Comparison of ENCODE assay signal across 13 cellular contexts in genomic region chr1:245337829-245338484, GRCh38.
DNase-seq lines count a peak whose midpoint lies in the region; ATAC-seq, FAIRE-seq and TF ChIP-seq lines count a peak whose summit lies in the region.
"Had no signal": no experiment of that assay in that cellular context is flagged by ENCODE, and none has a peak within 500 bp of the region (broad histone marks: within the 10 kb centered on the region; RNA-seq: fewer than 3 reads in every experiment).

No MANE protein-coding gene starts in this region.

- H3K36me3 Mint-ChIP-seq in activated CD8-positive, alpha-beta T cell treated with anti-CD3 and anti-CD28 coated beads for 36 hours (ENCODE audit: low read depth) = peaks cover 1% of the 10 kb centered on the region
- H3K36me3 Mint-ChIP-seq in activated CD8-positive, alpha-beta T cell treated with anti-CD3 and anti-CD28 coated beads, Interleukin-2, amount 10 ng/mL, durations not matched to agents 7 days and 5 days (ENCODE audit: low read depth) = no peaks in the 10 kb centered on the region
- H3K36me3 Mint-ChIP-seq in neural crest cell (ENCODE audit: low read depth) = no peaks in the 10 kb centered on the region

- H3K9me3 ChIP-seq in GM12878 (replicated peaks; ENCODE audit: control insufficient read depth, insufficient read depth, low read length) = no peaks in the 10 kb centered on the region
- no peaks in the 10 kb centered on the region for H3K9me3 ChIP-seq in PC-9 (ENCODE audit: insufficient read depth, low read depth)
- H3K9me3 ChIP-seq: left lung, pancreas had no signal

- RAD21 ChIA-PET in GM12878 (lab: Charles Lee; ENCODE audit: unreplicated experiment) = no interaction called here

- H3K9me2 ChIP-seq in PC-9 (ENCODE audit: insufficient read depth) = no peaks in the 10 kb centered on the region

- SMC1A ChIA-PET in GM12878 (lab: Charles Lee; ENCODE audit: uncharacterized antibody, unreplicated experiment) = no interaction called here

- BruUV-seq in GM12878 (replicated peaks; lab: Mats Ljungman, UMichigan) (no TSS peak), PC-9 (replicated peaks; lab: Mats Ljungman, UMichigan) (no TSS peak)

- H3K4me1 Mint-ChIP-seq in activated CD8-positive, alpha-beta T cell treated with anti-CD3 and anti-CD28 coated beads for 36 hours (ENCODE audit: low read depth) = peaks cover 23% of the 10 kb centered on the region
- peaks cover 10% of the 10 kb centered on the region for H3K4me1 Mint-ChIP-seq in activated CD8-positive, alpha-beta T cell treated with anti-CD3 and anti-CD28 coated beads, Interleukin-2, amount 10 ng/mL, durations not matched to agents 7 days and 5 days (ENCODE audit: low read depth)
- peaks cover 28% of the 10 kb centered on the region for H3K4me1 Mint-ChIP-seq in neural crest cell

- no peaks in the 10 kb centered on the region for H3K79me2 ChIP-seq in GM12878 (ENCODE audit: control insufficient read depth, insufficient read depth, low read length)
- H3K79me2 ChIP-seq in PC-9 (ENCODE audit: low read depth) = no peaks in the 10 kb centered on the region

- CTCF ChIA-PET in activated CD8-positive, alpha-beta T cell treated with anti-CD3 and anti-CD28 coated beads for 36 hours (lab: Charles Lee) = interaction anchor here (1.5 kb wide), 1 partner anchor 181 kb away, joined by 4 read pairs; no protein-coding TSS in a partner anchor
- CTCF ChIA-PET in activated CD8-positive, alpha-beta T cell treated with anti-CD3 and anti-CD28 coated beads, Interleukin-2, amount 10 ng/mL, durations not matched to agents 7 days and 5 days (lab: Charles Lee) = no interaction called here
- CTCF ChIA-PET in GM12878 (lab: Yijun Ruan, JAX) = interaction anchor here (1.4 kb wide), 1 partner anchor 296 kb away, joined by 3 read pairs; no protein-coding TSS in a partner anchor
- CTCF ChIA-PET in PC-9 (lab: Charles Lee) = no interaction called here

- H4K20me1 ChIP-seq in GM12878 (ENCODE audit: control insufficient read depth, insufficient read depth) (no peaks in the 10 kb centered on the region), PC-9 (ENCODE audit: insufficient read depth) (no peaks in the 10 kb centered on the region)

- DNase-seq in activated CD8-positive, alpha-beta T cell treated with anti-CD3 and anti-CD28 coated beads for 36 hours = no peak
- DNase-seq in activated CD8-positive, alpha-beta T cell treated with anti-CD3 and anti-CD28 coated beads, Interleukin-2, amount 10 ng/mL, durations not matched to agents 7 days and 5 days = no peak
- DNase-seq in NOMO-1 (lab: John Stamatoyannopoulos, UW; ENCODE audit: unreplicated experiment in 2 of 2) = peak; percentile 5 to 14
- DNase-seq in GM12878 (ENCODE audit: low read depth, low spot score) = no peak
- DNase-seq in neural crest cell (ENCODE audit: low read depth, low spot score) = no peak
- DNase-seq in PC-9 = no peak
- no peak for DNase-seq in hippocampal formation (lab: John Stamatoyannopoulos, UW)
- DNase-seq: head of caudate nucleus; left lung; pancreas; stimulated activated CD4-positive, alpha-beta T cell treated with anti-CD3 and anti-CD28 coated beads, Interleukin-15, amount 100 ng/mL, for 24 hours had no signal

- peak overlapping the region; percentile 52 for H3K27ac Mint-ChIP-seq in activated CD8-positive, alpha-beta T cell treated with anti-CD3 and anti-CD28 coated beads for 36 hours
- no peak overlapping the region for H3K27ac Mint-ChIP-seq in activated CD8-positive, alpha-beta T cell treated with anti-CD3 and anti-CD28 coated beads, Interleukin-2, amount 10 ng/mL, durations not matched to agents 7 days and 5 days
- H3K27ac Mint-ChIP-seq in neural crest cell (ENCODE audit: unreplicated experiment) = peak overlapping the region; percentile 3

- no peak for FAIRE-seq in GM12878 (lab: Jason Lieb, UNC)
- FAIRE-seq: pancreas, urothelium cell line had no signal

- H3K4me3 Mint-ChIP-seq in activated CD8-positive, alpha-beta T cell treated with anti-CD3 and anti-CD28 coated beads for 36 hours = no peak overlapping the region
- H3K4me3 Mint-ChIP-seq in activated CD8-positive, alpha-beta T cell treated with anti-CD3 and anti-CD28 coated beads, Interleukin-2, amount 10 ng/mL, durations not matched to agents 7 days and 5 days = no peak overlapping the region
- no peak overlapping the region for H3K4me3 Mint-ChIP-seq in neural crest cell

- POLR2A ChIA-PET in activated CD8-positive, alpha-beta T cell treated with anti-CD3 and anti-CD28 coated beads for 36 hours (lab: Charles Lee) = no interaction called here
- POLR2A ChIA-PET in activated CD8-positive, alpha-beta T cell treated with anti-CD3 and anti-CD28 coated beads, Interleukin-2, amount 10 ng/mL, durations not matched to agents 7 days and 5 days (lab: Charles Lee) = no interaction called here
- POLR2A ChIA-PET in GM12878 (lab: Charles Lee) (no interaction called here), PC-9 (lab: Charles Lee; ENCODE audit: unreplicated experiment) (no interaction called here)

- H3K9ac ChIP-seq in GM12878 (ENCODE audit: control insufficient read depth, insufficient read depth, low read length) = no peak overlapping the region

- H3K4me3 ChIP-seq in GM12878 (no peak overlapping the region), PC-9 (no peak overlapping the region)
- H3K4me3 ChIP-seq: left lung, pancreas had no signal

- ATAC-seq in activated CD8-positive, alpha-beta T cell treated with anti-CD3 and anti-CD28 coated beads for 36 hours = peak; percentile 52
- ATAC-seq in activated CD8-positive, alpha-beta T cell treated with anti-CD3 and anti-CD28 coated beads, Interleukin-2, amount 10 ng/mL, durations not matched to agents 7 days and 5 days = no peak
- no peak for ATAC-seq in GM12878
- no peak for ATAC-seq in GM18873 (IDR thresholded peaks at IDR 0.05; ENCODE audit: low FRiP score, unreplicated experiment)
- ATAC-seq: left lung, pancreas had no signal

- 53% methylated on average over 10 of the region's 10 CpGs for WGBS in GM12878 (ENCODE audit: insufficient coverage, insufficient replicate concordance, low lambda C conversion rate, missing lambda C conversion rate)

- H3K27ac ChIP-seq in GM12878 (ENCODE audit: control insufficient read depth, insufficient read depth) (no peak overlapping the region), PC-9 (no peak overlapping the region)
- H3K27ac ChIP-seq: left lung, pancreas had no signal

- intact Hi-C loops in activated CD8-positive, alpha-beta T cell treated with anti-CD3 and anti-CD28 coated beads for 36 hours (cut with micrococcal nuclease) = no loop called here
- intact Hi-C loops in GM12878 (cut with micrococcal nuclease; ENCODE audit: unreplicated experiment) = no loop called here
- intact Hi-C loops in PC-9 (cut with micrococcal nuclease; ENCODE audit: unreplicated experiment) = no loop called here

- TF ChIP-seq POLR2A in GM12878 (IDR thresholded peaks at IDR 0.05; ENCODE audit: low read depth, low read length) = no peak

- H3K4me2 ChIP-seq in GM12878 (ENCODE audit: control insufficient read depth, insufficient read depth) (no peak overlapping the region), PC-9 (no peak overlapping the region)

- H3K9me3 Mint-ChIP-seq in activated CD8-positive, alpha-beta T cell treated with anti-CD3 and anti-CD28 coated beads for 36 hours = peaks cover 4% of the 10 kb centered on the region
- no peaks in the 10 kb centered on the region for H3K9me3 Mint-ChIP-seq in activated CD8-positive, alpha-beta T cell treated with anti-CD3 and anti-CD28 coated beads, Interleukin-2, amount 10 ng/mL, durations not matched to agents 7 days and 5 days (ENCODE audit: insufficient read depth)
- peaks cover under 1% of the 10 kb centered on the region for H3K9me3 Mint-ChIP-seq in neural crest cell

- H3K36me3 ChIP-seq in GM12878 (ENCODE audit: control insufficient read depth in 2 of 2, insufficient read depth in 2 of 2, low read length in 1 of 2) (no peaks in the 10 kb centered on the region), PC-9 (ENCODE audit: low read depth) (no peaks in the 10 kb centered on the region)
- H3K36me3 ChIP-seq: left lung, pancreas had no signal

- H3K4me1 ChIP-seq in GM12878 (ENCODE audit: control insufficient read depth, insufficient read depth, low read length) (no peaks in the 10 kb centered on the region), PC-9 (replicated peaks; ENCODE audit: insufficient read depth) (no peaks in the 10 kb centered on the region)
- H3K4me1 ChIP-seq: left lung, pancreas had no signal

- H3F3A ChIP-seq in PC-9 (ENCODE audit: insufficient read depth, low read depth) = no peaks in the 10 kb centered on the region

- no peak for TF ChIP-seq CTCF in activated CD8-positive, alpha-beta T cell treated with anti-CD3 and anti-CD28 coated beads for 36 hours (IDR thresholded peaks at IDR 0.05)
- TF ChIP-seq CTCF in GM12878 (IDR thresholded peaks at IDR 0.05 in 2 of 3, conservative IDR thresholded peaks at IDR 0.05 in 1 of 3; ENCODE audit: control insufficient read depth in 2 of 3, extremely low read depth in 1 of 3, insufficient read depth in 1 of 3, low read depth in 3 of 3, low read length in 3 of 3) (no peak), neural crest cell (conservative IDR thresholded peaks at IDR 0.05) (no peak), PC-9 (conservative IDR thresholded peaks at IDR 0.05) (no peak)

- TF ChIP-seq RAD21 in GM12878 (IDR thresholded peaks at IDR 0.05; ENCODE audit: insufficient read depth, low read depth, low read length) = no peak

- no peak for TF ChIP-seq EP300 in GM12878 (IDR thresholded peaks at IDR 0.05; ENCODE audit: borderline replicate concordance in 1 of 2, control insufficient read depth in 1 of 2, low read depth in 2 of 2, low read length in 2 of 2)

- no peak overlapping the region; the same call in 1 of the 2 replicates for H2AFZ ChIP-seq in GM12878 (ENCODE audit: control insufficient read depth, low read depth, low read length)
- H2AFZ ChIP-seq in PC-9 = no peak overlapping the region

- peaks cover 6% of the 10 kb centered on the region for H3K27me3 Mint-ChIP-seq in activated CD8-positive, alpha-beta T cell treated with anti-CD3 and anti-CD28 coated beads for 36 hours
- no peaks in the 10 kb centered on the region for H3K27me3 Mint-ChIP-seq in activated CD8-positive, alpha-beta T cell treated with anti-CD3 and anti-CD28 coated beads, Interleukin-2, amount 10 ng/mL, durations not matched to agents 7 days and 5 days (ENCODE audit: low read depth)
- H3K27me3 Mint-ChIP-seq in neural crest cell (ENCODE audit: low read depth) = no peaks in the 10 kb centered on the region

- H3K27me3 ChIP-seq in GM12878 (replicated peaks in 1 of 2; ENCODE audit: control insufficient read depth in 2 of 2, insufficient read depth in 2 of 2, low read length in 1 of 2) (no peaks in the 10 kb centered on the region), PC-9 (ENCODE audit: insufficient read depth, low read depth) (peaks cover 48% of the 10 kb centered on the region)
- H3K27me3 ChIP-seq: left lung, pancreas had no signal

- in situ Hi-C loops in GM12878 (cut with MboI) = no loop called here

Comparison
In these comparisons a context has a peak if more than half of its experiments do, and no peak if none do; other contexts are left out.
1. CTCF ChIA-PET loops: an anchor here in activated CD8-positive, alpha-beta T cell treated with anti-CD3 and anti-CD28 coated beads for 36 hours (1.5 kb wide) and GM12878 (1.4 kb wide); none called in activated CD8-positive, alpha-beta T cell treated with anti-CD3 and anti-CD28 coated beads, Interleukin-2, amount 10 ng/mL, durations not matched to agents 7 days and 5 days and PC-9.
2. DNase-seq: peak in NOMO-1 (2 of 2); none in activated CD8-positive, alpha-beta T cell treated with anti-CD3 and anti-CD28 coated beads for 36 hours (single experiment), activated CD8-positive, alpha-beta T cell treated with anti-CD3 and anti-CD28 coated beads, Interleukin-2, amount 10 ng/mL, durations not matched to agents 7 days and 5 days (single experiment), GM12878 (single experiment), neural crest cell (single experiment), PC-9 (0 of 2) and hippocampal formation (0 of 2).